8 cellular contexts compared by ENCODE assay signal in genomic region chr21:28993293-28993629, GRCh38. TPM values are rescaled to one million over a fixed set of nuclear protein-coding genes. Genes with fewer than 3 reads are reported as not detected.
DNase-seq lines count a peak whose midpoint lies in the region; ATAC-seq, FAIRE-seq and TF ChIP-seq lines count a peak whose summit lies in the region.

No MANE protein-coding gene starts in this region.

- H3K27me3 ChIP-seq in bronchial epithelial cell (ENCODE audit: control insufficient read depth, insufficient read depth, low read length) (no peaks in the 10 kb centered on the region), mucosa of rectum (ENCODE audit: control insufficient read depth in 2 of 2, insufficient read depth in 2 of 2, low read length in 2 of 2) (no peaks in the 10 kb centered on the region)

- H3K27ac Mint-ChIP-seq in stimulated activated naive CD8-positive, alpha-beta T cell treated with anti-CD3 and anti-CD28 coated beads, Interleukin-15, Interleukin-2, amounts not matched to agents 100 ng/mL and 50 ng/mL, for 24 hours = peak overlapping the region; percentile 95

- H3K36me3 Mint-ChIP-seq in stimulated activated naive CD8-positive, alpha-beta T cell treated with anti-CD3 and anti-CD28 coated beads, Interleukin-15, Interleukin-2, amounts not matched to agents 100 ng/mL and 50 ng/mL, for 24 hours (ENCODE audit: low read depth) = peaks cover 13% of the 10 kb centered on the region

- no peak for DNase-seq in stimulated activated naive CD8-positive, alpha-beta T cell treated with anti-CD3 and anti-CD28 coated beads, Interleukin-15, Interleukin-2, amounts not matched to agents 100 U/mL and 50 U/mL, for 24 hours
- DNase-seq in bronchial epithelial cell (ENCODE audit: low read depth) = no peak
- no peak for DNase-seq in stimulated activated CD4-positive, alpha-beta T cell treated with anti-CD3 and anti-CD28 coated beads, Interleukin-2, amount 100 ng/mL, for 24 hours
- no peak for DNase-seq in activated CD8-positive, alpha-beta memory T cell treated with anti-CD3 and anti-CD28 coated beads for 24 hours
- DNase-seq in urothelium cell line (ENCODE audit: low spot score) = no peak

- H3K4me3 Mint-ChIP-seq in stimulated activated naive CD8-positive, alpha-beta T cell treated with anti-CD3 and anti-CD28 coated beads, Interleukin-15, Interleukin-2, amounts not matched to agents 100 ng/mL and 50 ng/mL, for 24 hours = peak overlapping the region; percentile 97

- no peak for ATAC-seq in stimulated activated naive CD8-positive, alpha-beta T cell treated with anti-CD3 and anti-CD28 coated beads, Interleukin-15, Interleukin-2, amounts not matched to agents 100 U/mL and 50 U/mL, for 24 hours
- no peak for ATAC-seq in HG03280 (IDR thresholded peaks at IDR 0.05; ENCODE audit: unreplicated experiment)

- no peaks in the 10 kb centered on the region for H3K36me3 ChIP-seq in bronchial epithelial cell (ENCODE audit: control insufficient read depth, insufficient read depth, low read length)
- no peaks in the 10 kb centered on the region for H3K36me3 ChIP-seq in mucosa of rectum (ENCODE audit: control insufficient read depth in 2 of 2, insufficient read depth in 2 of 2, low read length in 2 of 2)

- no peaks in the 10 kb centered on the region for H3K27me3 Mint-ChIP-seq in stimulated activated naive CD8-positive, alpha-beta T cell treated with anti-CD3 and anti-CD28 coated beads, Interleukin-15, Interleukin-2, amounts not matched to agents 100 ng/mL and 50 ng/mL, for 24 hours

- no peaks in the 10 kb centered on the region for H3K9me3 Mint-ChIP-seq in stimulated activated naive CD8-positive, alpha-beta T cell treated with anti-CD3 and anti-CD28 coated beads, Interleukin-15, Interleukin-2, amounts not matched to agents 100 ng/mL and 50 ng/mL, for 24 hours

- no peak for TF ChIP-seq CTCF in bronchial epithelial cell (IDR thresholded peaks at IDR 0.05; ENCODE audit: insufficient read depth, low read length, severe bottlenecking)

- FAIRE-seq in bronchial epithelial cell (lab: Jason Lieb, UNC) = no peak
- no peak for FAIRE-seq in urothelium cell line (lab: Jason Lieb, UNC)

- H3K4me3 ChIP-seq in bronchial epithelial cell (ENCODE audit: low read depth, low read length) (peak overlapping the region; percentile 83), mucosa of rectum (ENCODE audit: low read length in 2 of 2) (peak overlapping the region; percentile 97 to 99)

- no peaks in the 10 kb centered on the region for H3K9me3 ChIP-seq in mucosa of rectum (ENCODE audit: control insufficient read depth in 2 of 2, low read length in 2 of 2)

- peaks cover 6 to 7% of the 10 kb centered on the region in 2 donors for H3K4me1 ChIP-seq in mucosa of rectum (ENCODE audit: control insufficient read depth in 2 of 2, insufficient read depth in 2 of 2, low read length in 2 of 2)

- H3K4me1 Mint-ChIP-seq in stimulated activated naive CD8-positive, alpha-beta T cell treated with anti-CD3 and anti-CD28 coated beads, Interleukin-15, Interleukin-2, amounts not matched to agents 100 ng/mL and 50 ng/mL, for 24 hours (ENCODE audit: low read depth) = peaks cover 55% of the 10 kb centered on the region

- peak overlapping the region; percentile 92 to 96 for H3K27ac ChIP-seq in mucosa of rectum (ENCODE audit: low read depth in 2 of 2, low read length in 2 of 2)

- H3K9ac ChIP-seq in mucosa of rectum (ENCODE audit: low read depth in 1 of 2, low read length in 2 of 2) = peak overlapping the region; percentile 89 to 97

RNA-seq across cellular contexts. Expression of gene LTN1, which starts 0.6 kb away (rescaled TPM):
- total RNA-seq in bronchial epithelial cell = 22.4 and 25.0 TPM in 2 replicates

RNA-seq across cellular contexts. Expression of gene RWDD2B, which starts 25.9 kb away (rescaled TPM):
- total RNA-seq in bronchial epithelial cell = 5.0 and 7.6 TPM in 2 replicates

RNA-seq across cellular contexts. Expression of gene USP16, which starts 31.2 kb away (rescaled TPM):
- total RNA-seq in bronchial epithelial cell = 32.1 and 36.4 TPM in 2 replicates
